8 cellular contexts compared by ENCODE assay signal in the genomic region with DNA sequence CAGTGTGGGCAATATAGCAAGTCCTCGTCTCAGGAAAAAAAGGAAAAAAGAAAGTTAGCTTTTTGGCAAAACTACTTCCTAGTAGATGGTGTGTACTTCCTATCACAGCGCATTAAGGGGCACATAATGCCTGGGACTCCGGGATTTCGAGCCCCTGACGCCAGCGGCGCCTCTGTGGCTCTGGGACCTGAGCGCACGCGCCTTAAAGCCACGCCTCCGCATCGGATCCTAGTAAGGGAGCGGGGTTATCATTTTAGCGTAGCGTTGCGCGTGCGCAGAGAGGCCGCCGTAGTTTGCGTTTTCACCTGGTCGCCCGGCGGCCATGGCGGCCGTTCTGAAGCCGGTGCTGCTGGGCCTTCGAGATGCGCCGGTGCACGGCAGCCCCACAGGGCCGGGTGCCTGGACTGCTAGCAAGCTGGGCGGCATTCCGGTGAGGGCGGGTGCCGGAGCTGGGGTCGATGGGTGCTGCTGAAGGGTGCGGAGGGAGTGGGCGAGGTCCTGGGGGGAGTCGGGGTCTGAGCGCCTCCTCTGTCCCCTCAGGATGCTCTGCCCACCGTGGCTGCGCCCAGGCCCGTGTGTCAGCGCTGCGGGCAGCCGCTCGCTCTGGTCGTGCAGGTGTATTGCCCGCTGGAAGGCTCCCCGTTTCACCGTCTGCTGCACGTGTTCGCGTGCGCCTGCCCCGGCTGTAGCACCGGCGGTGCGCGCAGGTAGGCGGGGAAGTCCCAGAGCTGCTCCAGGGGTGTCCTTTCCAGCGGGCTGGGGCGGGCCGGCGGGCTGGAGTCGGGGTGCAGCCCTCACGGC. TPM values are rescaled to one million over a fixed set of nuclear protein-coding genes. Genes with fewer than 3 reads are reported as not detected.
A peak's percentile ranks its signal among the peaks of the same experiment; 100 is the strongest.
DNase-seq lines count a peak whose midpoint lies in the region; ATAC-seq and TF ChIP-seq lines count a peak whose summit lies in the region.

Gene PDCD2L, plus strand, starts transcription at position 291 of the 801 bp plus-strand sequence. Its CDS starts 32 bp downstream, at position 323.

- in situ Hi-C loops in endometrial microvascular endothelial cells (cut with HindIII; ENCODE audit: inconsistent ontology term, low pct_unique_long_range_greater_than_20kb, low sequenced_read_pairs): no loop called here

- H3K9me3 Mint-ChIP-seq in mesothelial cell of epicardium: no peaks in the 10 kb centered on the region

- peak within 1 kb of the TSS; percentile 75 for H3K27ac Mint-ChIP-seq in mesothelial cell of epicardium

- DNase-seq in COLO829 (ENCODE audit: low spot score) (peak; percentile 96), HUDEP-2 (lab: John Stamatoyannopoulos, UW; ENCODE audit: unreplicated experiment in 76 of 76) (peak in 75 of 76 experiments; percentile 63 to 95 (median 89)), NOMO-1 treated with dmso at 0.1 percent for 144 hours (lab: John Stamatoyannopoulos, UW; ENCODE audit: unreplicated experiment) (peak; percentile 73), mesothelial cell of epicardium (ENCODE audit: low spot score in 2 of 2, unreplicated experiment in 2 of 2) (peak; percentile 83 to 93)
- peak; percentile 74 to 86 (median 84) for DNase-seq in activated CD8-positive, alpha-beta memory T cell treated with anti-CD3 and anti-CD28 coated beads for 48 hours (ENCODE audit: low read depth in 2 of 3, low spot score in 2 of 3)
- peak; percentile 83 to 87 for DNase-seq in stimulated activated CD8-positive, alpha-beta memory T cell treated with anti-CD3 and anti-CD28 coated beads, Interleukin-15, amount 100 ng/mL, for 4 hours (ENCODE audit: low read depth in 2 of 2)

- H3K4me3 Mint-ChIP-seq in mesothelial cell of epicardium: peak within 1 kb of the TSS; percentile 92

- H3K4me1 Mint-ChIP-seq in mesothelial cell of epicardium: peaks cover 3% of the 10 kb centered on the region

- ATAC-seq in GM21381 (IDR thresholded peaks at IDR 0.05; ENCODE audit: unreplicated experiment): peak; percentile 88

- no peaks in the 10 kb centered on the region for H3K27me3 Mint-ChIP-seq in mesothelial cell of epicardium (ENCODE audit: low read depth)

- no peak for TF ChIP-seq CTCF in mesothelial cell of epicardium (IDR thresholded peaks at IDR 0.05; ENCODE audit: unreplicated experiment)

- H3K36me3 Mint-ChIP-seq in mesothelial cell of epicardium: peaks cover 15% of the 10 kb centered on the region

RNA-seq across cellular contexts. Expression of gene PDCD2L, which starts in this region (rescaled TPM):
- total RNA-seq in endometrial microvascular endothelial cells (ENCODE audit: inconsistent ontology term) (24.8 TPM), mesothelial cell of epicardium (10.0 to 16.5 TPM (median 12.5 TPM) in 3 replicates)

Comparison
In these comparisons a context has a peak if more than half of its experiments do, and no peak if none do; other contexts are left out.
1. Peak in every context shown above with its lines: DNase-seq and ATAC-seq.